9 cellular contexts compared by ENCODE assay signal in the genomic region with DNA sequence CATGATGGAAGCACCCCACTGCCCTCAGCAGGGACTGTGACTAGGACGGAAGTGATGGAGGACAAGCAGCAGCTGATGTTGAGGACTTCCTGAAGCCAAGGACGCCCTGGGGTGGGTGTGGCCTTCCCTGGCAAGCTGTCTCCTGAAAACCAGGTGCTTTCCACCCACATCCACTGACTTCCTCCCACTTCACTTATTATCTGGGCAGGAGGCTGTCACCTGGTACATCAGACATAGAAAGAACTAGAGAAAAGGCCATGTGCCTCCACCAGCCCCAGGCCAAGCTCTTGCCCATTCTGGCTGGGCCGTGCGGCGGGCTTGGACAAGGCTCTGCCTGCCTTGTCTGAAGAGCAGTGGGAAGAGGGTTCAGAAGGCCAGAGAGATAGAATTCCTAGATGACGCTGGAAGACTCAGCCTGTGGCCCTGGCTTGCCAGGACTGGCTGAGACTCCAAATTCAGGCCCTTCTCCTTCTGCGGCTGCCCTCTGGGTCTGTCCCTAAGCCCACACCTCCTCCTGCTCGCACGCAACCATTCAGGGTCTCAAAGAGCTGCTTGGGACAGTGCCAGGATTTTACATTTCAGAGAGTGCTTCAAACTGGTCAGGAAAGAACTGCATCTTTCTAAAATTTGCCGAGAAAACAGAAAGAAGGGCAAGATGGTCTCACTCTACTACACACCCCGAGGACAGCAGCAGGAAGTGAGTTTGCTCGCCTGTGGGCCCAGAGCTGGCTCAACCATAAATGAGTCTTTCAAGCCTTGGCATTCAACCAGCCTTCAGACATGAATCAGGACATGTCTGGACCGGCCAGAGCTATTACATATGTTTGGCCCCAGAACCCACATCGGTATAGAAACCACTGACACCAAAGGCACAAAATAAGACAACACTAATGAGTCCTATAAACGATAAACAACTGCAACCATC. TPM values are rescaled to one million over a fixed set of nuclear protein-coding genes. Genes with fewer than 3 reads are reported as not detected.
DNase-seq lines count a peak whose midpoint lies in the region; ATAC-seq and TF ChIP-seq lines count a peak whose summit lies in the region.
"Had no signal": no experiment of that assay in that cellular context is flagged by ENCODE, and none has a peak within 500 bp of the region (broad histone marks: within the 10 kb centered on the region; RNA-seq: fewer than 3 reads in every experiment).

No MANE protein-coding gene starts in this region.

- no peaks in the 10 kb centered on the region for H3K9me3 Mint-ChIP-seq in H9

- no peak overlapping the region for H2BK15ac ChIP-seq in H9 (ENCODE audit: low read depth, low read length)
- H2BK15ac ChIP-seq in mesendoderm (replicated peaks; ENCODE audit: low read depth): no peak overlapping the region

- H3T11ph ChIP-seq in H9 (ENCODE audit: low read length): no peak overlapping the region

- intact Hi-C loops in lower lobe of right lung (cut with DNase I) (no loop called here), sciatic nerve (cut with DNase I) (no loop called here)

- H3K36me3 ChIP-seq in lower lobe of right lung: peaks cover 86% of the 10 kb centered on the region
- peaks cover 2% of the 10 kb centered on the region for H3K36me3 ChIP-seq in mesendoderm (ENCODE audit: control insufficient read depth, insufficient read depth, low read length)

- H3K27ac Mint-ChIP-seq in H9: peak overlapping the region in 2 of 3 experiments; percentile 45 to 68; a peak in 4 of 7 replicates

- H2BK120ac ChIP-seq in H9 (ENCODE audit: low read depth, low read length, poor library complexity, severe bottlenecking): no peak overlapping the region
- no peak overlapping the region for H2BK120ac ChIP-seq in mesendoderm (ENCODE audit: low read depth, low read length)

- H3K4me3 ChIP-seq in AG09309 (ENCODE audit: control insufficient read depth, low read depth, low read length) (no peak overlapping the region), lower lobe of right lung (no peak overlapping the region), mesendoderm (ENCODE audit: low read length) (no peak overlapping the region)

- H3K79me2 ChIP-seq in H9 (ENCODE audit: insufficient read depth, low read length): no peaks in the 10 kb centered on the region
- no peaks in the 10 kb centered on the region for H3K79me2 ChIP-seq in mesendoderm (ENCODE audit: control insufficient read depth, insufficient read depth, low read length)

- H2AK5ac ChIP-seq in H9 (ENCODE audit: insufficient read length, low read length) (no peak overlapping the region), mesendoderm (ENCODE audit: low read length) (no peak overlapping the region)

- H3K4me3 Mint-ChIP-seq in H9: no peak overlapping the region; a peak in 1 of 5 replicates

- peaks cover 2% of the 10 kb centered on the region; the same call in 1 of the 2 replicates for H3K27me3 Mint-ChIP-seq in H9 (ENCODE audit: low read depth)

- no peaks in the 10 kb centered on the region for H3K79me1 ChIP-seq in H9 (ENCODE audit: insufficient read depth, low read depth, low read length, poor library complexity, severe bottlenecking)
- no peaks in the 10 kb centered on the region for H3K79me1 ChIP-seq in mesendoderm (ENCODE audit: low read length)

- H3K9ac ChIP-seq in H9 (ENCODE audit: extremely low read depth, insufficient read length, low read length) (no peak overlapping the region), mesendoderm (ENCODE audit: low read length) (no peak overlapping the region)

- H3K4me2 ChIP-seq in H9 (ENCODE audit: insufficient read depth, insufficient read length, low read length) (no peak overlapping the region), mesendoderm (ENCODE audit: low read length) (no peak overlapping the region)

- peaks cover 0 to 19% (median 0%) of the 10 kb centered on the region in 3 experiments; a peak in 1 of 7 replicates for H3K36me3 Mint-ChIP-seq in H9 (ENCODE audit: insufficient read depth in 1 of 3, low read depth in 3 of 3)

- H2AFZ ChIP-seq in H9 (ENCODE audit: low read length): no peak overlapping the region

- DNase-seq in AG09309 (ENCODE audit: low read depth): peak; percentile 73
- DNase-seq in H9: no peak
- DNase-seq in caudate nucleus (lab: John Stamatoyannopoulos, UW): peak in 10 of 61 donors; percentile 24 to 69 (median 33)
- DNase-seq in lower lobe of right lung: peak; percentile 38
- no peak for DNase-seq in mesendoderm
- no peak for DNase-seq in sciatic nerve (ENCODE audit: low spot score)
- no peak for DNase-seq in 8988T
- DNase-seq: SW 1271 had no signal

- H4K5ac ChIP-seq in H9 (ENCODE audit: insufficient read length, low read depth, low read length) (no peak overlapping the region), mesendoderm (ENCODE audit: low read length) (no peak overlapping the region)

- H3K23me2 ChIP-seq in H9 (ENCODE audit: insufficient read length, low read depth, low read length, poor library complexity, severe bottlenecking): no peaks in the 10 kb centered on the region

- no peaks in the 10 kb centered on the region for H3K4me1 Mint-ChIP-seq in H9

- no peak overlapping the region for H3K23ac ChIP-seq in H9 (ENCODE audit: insufficient read length, low read depth, low read length)
- no peak overlapping the region for H3K23ac ChIP-seq in mesendoderm (ENCODE audit: low read length)

- H3K18ac ChIP-seq in H9 (ENCODE audit: insufficient read length, low read depth, low read length) (no peak overlapping the region), mesendoderm (ENCODE audit: low read length) (no peak overlapping the region)

- H3K27me3 ChIP-seq in H9 (ENCODE audit: insufficient read depth, low read length) (no peaks in the 10 kb centered on the region; the same call in 1 of the 2 replicates), lower lobe of right lung (ENCODE audit: low read depth) (no peaks in the 10 kb centered on the region), mesendoderm (ENCODE audit: insufficient read depth, low read length, poor library complexity) (no peaks in the 10 kb centered on the region)

- H4K91ac ChIP-seq in H9 (ENCODE audit: insufficient read length, low read depth, low read length): no peak overlapping the region

- H3K9me3 ChIP-seq in H9 (ENCODE audit: control insufficient read depth, low read depth, low read length) (no peaks in the 10 kb centered on the region), lower lobe of right lung (no peaks in the 10 kb centered on the region)

- H2BK20ac ChIP-seq in H9 (ENCODE audit: low read depth, low read length, poor library complexity, severe bottlenecking): no peak overlapping the region

- peak; percentile 40 to 58 for ATAC-seq in lower lobe of right lung
- ATAC-seq in GM21529 (IDR thresholded peaks at IDR 0.05; ENCODE audit: unreplicated experiment): no peak
- no peak for ATAC-seq in sciatic nerve

- no peak overlapping the region for H2BK12ac ChIP-seq in H9 (ENCODE audit: insufficient read length, low read depth, low read length)

- no peak overlapping the region for H2BK5ac ChIP-seq in H9 (ENCODE audit: insufficient read length, low read length)
- no peak overlapping the region for H2BK5ac ChIP-seq in mesendoderm (ENCODE audit: low read length)

- H3K27ac ChIP-seq in H9 (ENCODE audit: insufficient read length, low read depth, low read length) (no peak overlapping the region), caudate nucleus (ENCODE audit: low read depth, low read length) (peak overlapping the region; percentile 69), lower lobe of right lung (peak overlapping the region; percentile 66), mesendoderm (ENCODE audit: low read depth, low read length) (no peak overlapping the region)

- no CpG with 5 or more reads among the region's 15 CpGs for WGBS in H9 (ENCODE audit: extremely low coverage, insufficient read length, low lambda C conversion rate)
- no CpG with 5 or more reads among the region's 15 CpGs for WGBS in mesendoderm (ENCODE audit: extremely low coverage, insufficient coverage, low lambda C conversion rate)

- no peak overlapping the region for H3K56ac ChIP-seq in H9 (ENCODE audit: insufficient read length, low read depth, low read length)
- no peak overlapping the region for H3K56ac ChIP-seq in mesendoderm (ENCODE audit: low read length)

- H3K14ac ChIP-seq in H9 (ENCODE audit: insufficient read depth, low read length): no peak overlapping the region

- TF ChIP-seq CTCF in AG09309 (IDR thresholded peaks at IDR 0.05; ENCODE audit: control insufficient read depth, insufficient read depth, low read depth, low read length, missing control alignments) (no peak), H9 (conservative IDR thresholded peaks at IDR 0.05) (no peak), lower lobe of right lung (IDR thresholded peaks at IDR 0.05) (no peak)

- H4K20me1 ChIP-seq in H9 (ENCODE audit: control insufficient read depth, insufficient read depth, insufficient read length): no peaks in the 10 kb centered on the region

- H3K4ac ChIP-seq in H9 (ENCODE audit: low read depth, low read length) (no peak overlapping the region), mesendoderm (ENCODE audit: low read depth, low read length) (no peak overlapping the region)

- no peak overlapping the region for H4K8ac ChIP-seq in H9 (replicated peaks; ENCODE audit: insufficient read length, low read depth, low read length)
- no peak overlapping the region for H4K8ac ChIP-seq in mesendoderm (ENCODE audit: low read depth, low read length)

- H3K4me1 ChIP-seq in H9 (ENCODE audit: insufficient read depth, low read length) (no peaks in the 10 kb centered on the region), lower lobe of right lung (peaks cover 14% of the 10 kb centered on the region), mesendoderm (ENCODE audit: control insufficient read depth, low read depth, low read length) (no peaks in the 10 kb centered on the region)

RNA-seq across cellular contexts. Expression of gene ARHGAP1, which starts 13.3 kb away (rescaled TPM):
- total RNA-seq in H9 (2021) (45.3 and 47.9 TPM in 2 replicates), lower lobe of right lung (67.4 TPM), sciatic nerve (78.6 TPM)
- polyA plus RNA-seq in mesendoderm (2013, experiment 1 of 2): 42.0 TPM
- polyA plus RNA-seq in mesendoderm (2013, experiment 2 of 2): 42.6 TPM

RNA-seq across cellular contexts. Expression of gene ZNF408, which starts 13.7 kb away (rescaled TPM):
- total RNA-seq in H9 (2021) (16.6 and 16.9 TPM in 2 replicates), lower lobe of right lung (8.6 TPM), sciatic nerve (6.5 TPM)
- 8.8 TPM for polyA plus RNA-seq in mesendoderm (2013, experiment 1 of 2)
- 8.9 TPM for polyA plus RNA-seq in mesendoderm (2013, experiment 2 of 2)

RNA-seq across cellular contexts. Expression of gene F2, which starts 31.9 kb away (rescaled TPM):
- total RNA-seq in H9 (2021): not detected in 2 replicates
- total RNA-seq in lower lobe of right lung: not detected
- 0.06 TPM for polyA plus RNA-seq in mesendoderm (2013, experiment 1 of 2)
- polyA plus RNA-seq in mesendoderm (2013, experiment 2 of 2): 0.08 TPM
- total RNA-seq in sciatic nerve: not detected

Comparison
In these comparisons a context has a peak if more than half of its experiments do, and no peak if none do; other contexts are left out.
1. DNase-seq: peak in AG09309 (single experiment) and lower lobe of right lung (single experiment); none in H9 (single experiment), mesendoderm (single experiment), sciatic nerve (single experiment) and 8988T (single experiment).
2. H3K27ac ChIP-seq: peak in caudate nucleus (single experiment) and lower lobe of right lung (single experiment); none in H9 (single experiment) and mesendoderm (single experiment).
3. ATAC-seq: peak in lower lobe of right lung (2 of 2); none in GM21529 (single experiment) and sciatic nerve (single experiment).